9 cellular contexts compared by ENCODE assay signal in the genomic region with DNA sequence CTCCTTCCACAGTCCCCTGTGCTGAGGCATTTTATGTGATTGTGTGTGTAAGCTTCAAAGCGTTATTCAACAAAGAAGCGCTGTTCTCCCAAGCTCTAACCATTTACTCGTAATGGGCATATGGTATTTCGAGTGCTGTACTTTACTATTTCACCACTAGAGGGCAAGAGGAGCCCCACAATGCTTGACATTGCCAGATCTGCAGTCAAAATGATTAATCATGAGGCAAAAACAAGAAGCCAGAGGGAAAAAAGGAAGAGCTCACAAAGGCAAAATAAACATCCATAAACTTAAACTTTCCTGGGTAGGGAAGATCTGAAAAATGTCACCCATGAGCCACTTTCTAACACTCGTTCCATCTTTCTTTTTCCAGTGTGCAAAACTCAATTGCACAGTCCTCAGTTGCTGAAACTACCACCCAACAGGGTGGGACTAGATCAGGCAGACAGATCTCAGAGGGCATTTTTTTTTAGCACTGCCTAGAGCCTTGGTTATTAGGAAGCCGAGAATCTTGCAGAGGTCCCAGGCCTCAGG.
DNase-seq lines count a peak whose midpoint lies in the region; ATAC-seq, FAIRE-seq and TF ChIP-seq lines count a peak whose summit lies in the region.
"Had no signal": no experiment of that assay in that cellular context is flagged by ENCODE, and none has a peak within 500 bp of the region (broad histone marks: within the 10 kb centered on the region; RNA-seq: fewer than 3 reads in every experiment).

No MANE protein-coding gene starts in this region.

- H3K4me3 Mint-ChIP-seq in activated CD4-positive, alpha-beta T cell treated with anti-CD3 and anti-CD28 coated beads, Interleukin-2, amount 10 ng/mL, durations not matched to agents 7 days and 5 days = no peak overlapping the region

- H2AFZ ChIP-seq in Loucy (ENCODE audit: low read length) (no peak overlapping the region), H1 (ENCODE audit: low read length) (peak overlapping the region; percentile 87; the same call in 1 of the 2 replicates)

- peak; percentile 91 to 92 for TF ChIP-seq RAD21 in H1 (IDR thresholded peaks at IDR 0.05 in 1 of 2, conservative IDR thresholded peaks at IDR 0.05 in 1 of 2; ENCODE audit: low read depth in 2 of 2, low read length in 2 of 2)

- no peaks in the 10 kb centered on the region for H3F3A ChIP-seq in Loucy (ENCODE audit: low read depth)

- no peak overlapping the region for H3K4me3 ChIP-seq in HAP-1
- H3K4me3 ChIP-seq in Loucy (ENCODE audit: low read length, poor library complexity, severe bottlenecking) = no peak overlapping the region
- H3K4me3 ChIP-seq in Panc1 (ENCODE audit: low read depth in 2 of 2, low read length in 2 of 2) = no peak overlapping the region
- no peak overlapping the region for H3K4me3 ChIP-seq in H1 (ENCODE audit: extremely low read depth in 1 of 4, insufficient read depth in 2 of 4, low read depth in 3 of 4, low read length in 4 of 4)
- no peak overlapping the region for H3K4me3 ChIP-seq in uterus

- FAIRE-seq in H1 (lab: Jason Lieb, UNC) = peak; percentile 95
- FAIRE-seq: G401.6 had no signal

- no peak overlapping the region for H3K4ac ChIP-seq in H1 (replicated peaks; ENCODE audit: insufficient read length, low read depth, low read length)

- H3K18ac ChIP-seq in H1 (ENCODE audit: extremely low read depth, low read length) = no peak overlapping the region

- no peak overlapping the region for H4K91ac ChIP-seq in H1 (replicated peaks; ENCODE audit: insufficient read length, low read length)

- TF ChIP-seq EP300 in H1 (IDR thresholded peaks at IDR 0.05; ENCODE audit: borderline replicate concordance in 1 of 2, low read depth in 2 of 2, low read length in 2 of 2) = no peak

- H3K9me3 ChIP-seq in HAP-1 (peaks cover 3% of the 10 kb centered on the region; the same call in 1 of the 2 replicates), Loucy (ENCODE audit: insufficient read depth, low read depth, low read length) (no peaks in the 10 kb centered on the region), Panc1 (ENCODE audit: control insufficient read depth, insufficient read depth, low read depth, low read length) (no peaks in the 10 kb centered on the region), H1 (ENCODE audit: insufficient read depth in 2 of 2, low read depth in 1 of 2, low read length in 1 of 2) (peaks cover 0 to 2% of the 10 kb centered on the region in 2 experiments; a peak in 1 of 4 replicates), uterus (no peaks in the 10 kb centered on the region)

- no peak overlapping the region for H3K56ac ChIP-seq in H1 (replicated peaks; ENCODE audit: insufficient read length, low read depth, low read length)

- no peak overlapping the region for H4K5ac ChIP-seq in H1 (ENCODE audit: insufficient read length, low read depth, low read length)

- no peaks in the 10 kb centered on the region for H3K36me3 ChIP-seq in HAP-1 (replicated peaks)
- no peaks in the 10 kb centered on the region for H3K36me3 ChIP-seq in Loucy (ENCODE audit: insufficient read depth, low read length)
- H3K36me3 ChIP-seq in Panc1 (ENCODE audit: control insufficient read depth, insufficient read depth, low read length) = no peaks in the 10 kb centered on the region
- H3K36me3 ChIP-seq in H1 (ENCODE audit: control insufficient read depth in 2 of 4, insufficient read depth in 4 of 4, low read length in 3 of 4) = no peaks in the 10 kb centered on the region
- H3K36me3 ChIP-seq in uterus = no peaks in the 10 kb centered on the region

- H2BK12ac ChIP-seq in H1 (ENCODE audit: low read depth, low read length) = no peak overlapping the region

- CTCF ChIA-PET in activated CD4-positive, alpha-beta T cell treated with anti-CD3 and anti-CD28 coated beads, Interleukin-2, amount 10 ng/mL, durations not matched to agents 7 days and 5 days (lab: Charles Lee) = interaction anchor here (1.3 kb wide), 1 partner anchor 13 kb away, joined by 4 read pairs; no protein-coding TSS in a partner anchor
- CTCF ChIA-PET in Panc1 (lab: Charles Lee) = interaction anchor here (0.8 to 1.0 kb wide), 2 partner anchors 64 to 539 kb away, joined by 3 read pairs; no protein-coding TSS in a partner anchor
- CTCF ChIA-PET in H1 (lab: Charles Lee; ENCODE audit: partially characterized antibody) = interaction anchor here (0.5 to 2.4 kb wide), 68 partner anchors 9 to 1092 kb away, joined by 3 to 18 read pairs (median 4); no protein-coding TSS in a partner anchor

- no peaks in the 10 kb centered on the region for H3K79me1 ChIP-seq in H1 (ENCODE audit: low read depth, low read length)

- H3K27ac Mint-ChIP-seq in activated CD4-positive, alpha-beta T cell treated with anti-CD3 and anti-CD28 coated beads, Interleukin-2, amount 10 ng/mL, durations not matched to agents 7 days and 5 days = no peak overlapping the region

- TF ChIP-seq POLR2A in H1 (IDR thresholded peaks at IDR 0.05; ENCODE audit: control extremely low read depth in 1 of 2, low read depth in 2 of 2, low read length in 2 of 2) = no peak
- no peak for TF ChIP-seq POLR2A in uterus (IDR thresholded peaks at IDR 0.05)

- H3K36me3 Mint-ChIP-seq in activated CD4-positive, alpha-beta T cell treated with anti-CD3 and anti-CD28 coated beads, Interleukin-2, amount 10 ng/mL, durations not matched to agents 7 days and 5 days (ENCODE audit: low read depth) = no peaks in the 10 kb centered on the region

- WGBS in H1 (ENCODE audit: extremely low coverage in 1 of 2, insufficient coverage in 1 of 2, insufficient read length in 1 of 2, insufficient replicate concordance in 2 of 2, low coverage in 1 of 2, low lambda C conversion rate in 2 of 2, missing lambda C conversion rate in 1 of 2), 2 experiments = 34% methylated on average over 6 of the region's 6 CpGs; no CpG with 5 or more reads in 1 of the 2 experiments

- in situ Hi-C loops in HAP-1 (cut with MboI; ENCODE audit: low sequenced_read_pairs) (no loop called here), Panc1 (cut with HindIII; ENCODE audit: low pct_unique_long_range_greater_than_20kb, low sequenced_read_pairs) (no loop called here)

- no peak overlapping the region for H2BK20ac ChIP-seq in H1 (ENCODE audit: low read length)

- H2BK15ac ChIP-seq in H1 (ENCODE audit: low read length) = no peak overlapping the region

- peak; percentile 96 for TF ChIP-seq CTCF in Loucy (conservative IDR thresholded peaks at IDR 0.05; ENCODE audit: low read length)
- TF ChIP-seq CTCF in Panc1 (IDR thresholded peaks at IDR 0.05) = peak; percentile 87
- peak in 2 of 3 experiments; percentile 74 to 90; a peak in 3 of 4 replicates for TF ChIP-seq CTCF in H1 (IDR thresholded peaks at IDR 0.05; ENCODE audit: control extremely low read depth in 1 of 3, insufficient read depth in 1 of 3, low read depth in 1 of 3, low read length in 3 of 3)
- peak; percentile 81 to 88 (median 84) for TF ChIP-seq CTCF in uterus (IDR thresholded peaks at IDR 0.05)

- H3K27ac ChIP-seq in Panc1 (ENCODE audit: low read length) = no peak overlapping the region
- H3K27ac ChIP-seq in H1 (ENCODE audit: low read depth, low read length) = no peak overlapping the region
- H3K27ac ChIP-seq in uterus = peak overlapping the region; percentile 68 to 76

- no peaks in the 10 kb centered on the region for H3K23me2 ChIP-seq in H1 (ENCODE audit: low read depth, low read length)

- no peak overlapping the region for H3K23ac ChIP-seq in H1 (ENCODE audit: insufficient read length)

- H3K9ac ChIP-seq in Loucy (ENCODE audit: low read depth, low read length, poor library complexity, severe bottlenecking) (no peak overlapping the region), H1 (replicated peaks in 1 of 4; ENCODE audit: extremely low read depth in 1 of 4, low read depth in 3 of 4, low read length in 3 of 4) (no peak overlapping the region)

- H4K8ac ChIP-seq in H1 (ENCODE audit: extremely low read depth, insufficient read depth, low read length) = no peak overlapping the region

- no peaks in the 10 kb centered on the region for H3K27me3 Mint-ChIP-seq in activated CD4-positive, alpha-beta T cell treated with anti-CD3 and anti-CD28 coated beads, Interleukin-2, amount 10 ng/mL, durations not matched to agents 7 days and 5 days

- no peaks in the 10 kb centered on the region for H3K9me2 ChIP-seq in Loucy (replicated peaks; ENCODE audit: low read depth, low read length)

- no TSS peak for BruUV-seq in Panc1 (replicated peaks; lab: Mats Ljungman, UMichigan)

- H3K4me2 ChIP-seq in Loucy (ENCODE audit: low read depth, low read length, poor library complexity, severe bottlenecking) = no peak overlapping the region
- no peak overlapping the region for H3K4me2 ChIP-seq in H1 (ENCODE audit: insufficient read depth in 1 of 2, low read depth in 2 of 2, low read length in 2 of 2)

- H2AK5ac ChIP-seq in H1 (ENCODE audit: low read depth, low read length) = no peak overlapping the region

- H4K20me1 ChIP-seq in Loucy (ENCODE audit: insufficient read depth, low read length, poor library complexity, severe bottlenecking) = no peaks in the 10 kb centered on the region
- no peaks in the 10 kb centered on the region for H4K20me1 ChIP-seq in H1 (replicated peaks in 1 of 2; ENCODE audit: control insufficient read depth in 1 of 2, insufficient read depth in 2 of 2, low read length in 2 of 2)

- DNase-seq in activated CD4-positive, alpha-beta T cell treated with anti-CD3 and anti-CD28 coated beads, Interleukin-2, amount 10 ng/mL, durations not matched to agents 7 days and 5 days = peak; percentile 14
- DNase-seq in activated CD4-positive, alpha-beta T cell treated with anti-CD3 and anti-CD28 coated beads for 1 hour = no peak
- peak; percentile 43 to 69 for DNase-seq in HAP-1 (ENCODE audit: low spot score in 2 of 2)
- peak; percentile 51 for DNase-seq in Panc1 (ENCODE audit: low read depth, low spot score)
- no peak for DNase-seq in H1 (ENCODE audit: low read depth in 1 of 2, low spot score in 2 of 2)
- DNase-seq in lung microvascular endothelial cell (ENCODE audit: low read depth in 2 of 2) = peak; percentile 74 to 88
- peak in 1 of 2 donors; percentile 25 for DNase-seq in uterus

- H3K79me2 ChIP-seq in Loucy (ENCODE audit: insufficient read depth, low read length) (no peaks in the 10 kb centered on the region), H1 (ENCODE audit: control insufficient read depth in 1 of 2, insufficient read depth in 2 of 2, low read length in 2 of 2) (no peaks in the 10 kb centered on the region)

- no peak overlapping the region for H2BK5ac ChIP-seq in H1 (ENCODE audit: low read depth, low read length)

- H3K4me1 Mint-ChIP-seq in activated CD4-positive, alpha-beta T cell treated with anti-CD3 and anti-CD28 coated beads, Interleukin-2, amount 10 ng/mL, durations not matched to agents 7 days and 5 days = no peaks in the 10 kb centered on the region

- H3K14ac ChIP-seq in H1 (ENCODE audit: insufficient read length) = no peak overlapping the region

- POLR2A ChIA-PET in activated CD4-positive, alpha-beta T cell treated with anti-CD3 and anti-CD28 coated beads, Interleukin-2, amount 10 ng/mL, durations not matched to agents 7 days and 5 days (lab: Charles Lee) = no interaction called here
- POLR2A ChIA-PET in Panc1 (lab: Charles Lee) (no interaction called here), H1 (lab: Charles Lee; ENCODE audit: partially characterized antibody) (no interaction called here)

- H3K4me1 ChIP-seq in HAP-1 (no peaks in the 10 kb centered on the region), Loucy (ENCODE audit: insufficient read depth, low read length, poor library complexity, severe bottlenecking) (peaks cover 8% of the 10 kb centered on the region), Panc1 (ENCODE audit: control insufficient read depth, insufficient read depth, low read length) (no peaks in the 10 kb centered on the region), H1 (replicated peaks in 1 of 4; ENCODE audit: control insufficient read depth in 3 of 4, insufficient read depth in 4 of 4, low read length in 3 of 4) (peaks cover 0 to 3% (median 0%) of the 10 kb centered on the region in 4 experiments; a peak in 2 of 7 replicates), uterus (peaks cover 0 to 5% of the 10 kb centered on the region in 2 donors)

- peaks cover 2% of the 10 kb centered on the region for H3K9me3 Mint-ChIP-seq in activated CD4-positive, alpha-beta T cell treated with anti-CD3 and anti-CD28 coated beads, Interleukin-2, amount 10 ng/mL, durations not matched to agents 7 days and 5 days

- H3K27me3 ChIP-seq in HAP-1 (ENCODE audit: low read depth) (no peaks in the 10 kb centered on the region), Loucy (ENCODE audit: insufficient read depth, low read length, poor library complexity, severe bottlenecking) (no peaks in the 10 kb centered on the region), Panc1 (ENCODE audit: control insufficient read depth, insufficient read depth, low read length) (no peaks in the 10 kb centered on the region), H1 (replicated peaks in 1 of 4; ENCODE audit: control insufficient read depth in 3 of 4, extremely low read depth in 1 of 4, insufficient read depth in 3 of 4, low read length in 3 of 4) (no peaks in the 10 kb centered on the region), uterus (no peaks in the 10 kb centered on the region)

- H2BK120ac ChIP-seq in H1 (replicated peaks; ENCODE audit: low read depth, low read length) = no peak overlapping the region

- intact Hi-C loops in Panc1 (cut with micrococcal nuclease; ENCODE audit: unreplicated experiment) = loop anchor here (1.0 kb wide), 1 partner anchor 505 kb away; no protein-coding TSS in a partner anchor
- intact Hi-C loops in uterus (cut with DNase I; ENCODE audit: low total_unique reads) = no loop called here

- ATAC-seq in Panc1 = peak; percentile 92

Comparison
In these comparisons a context has a peak if more than half of its experiments do, and no peak if none do; other contexts are left out.
1. DNase-seq: peak in activated CD4-positive, alpha-beta T cell treated with anti-CD3 and anti-CD28 coated beads, Interleukin-2, amount 10 ng/mL, durations not matched to agents 7 days and 5 days (single experiment), HAP-1 (2 of 2), Panc1 (single experiment) and lung microvascular endothelial cell (2 of 2); none in activated CD4-positive, alpha-beta T cell treated with anti-CD3 and anti-CD28 coated beads for 1 hour (single experiment) and H1 (0 of 2).
2. H3K27ac ChIP-seq: peak in uterus (2 of 2); none in Panc1 (single experiment) and H1 (single experiment).
3. Peak in every context shown above with its lines, with median percentiles within 50 percentile points of each other: CTCF ChIP-seq.